19 cellular contexts compared by ENCODE assay signal in the genomic region with DNA sequence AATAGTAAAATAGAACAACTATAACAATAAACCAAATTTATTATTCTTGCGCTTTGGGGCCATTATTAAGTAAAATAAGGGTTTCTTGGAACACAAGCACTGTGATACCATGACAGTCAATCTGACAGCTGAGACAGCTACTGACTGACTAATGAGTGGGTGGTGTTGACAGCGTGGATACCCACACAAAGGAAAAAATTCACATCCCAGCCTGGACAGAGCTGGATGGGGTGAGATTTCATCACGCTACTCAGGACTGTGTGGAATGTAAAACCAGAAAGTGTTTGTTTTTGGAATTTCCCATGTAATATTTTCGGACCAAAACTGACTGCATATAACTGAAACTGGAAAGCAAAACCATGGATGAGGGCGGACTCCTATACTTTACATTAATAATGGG. TPM values are rescaled to one million over a fixed set of nuclear protein-coding genes. Genes with fewer than 3 reads are reported as not detected.
A peak's percentile ranks its signal among the peaks of the same experiment; 100 is the strongest.
DNase-seq lines count a peak whose midpoint lies in the region; ATAC-seq and TF ChIP-seq lines count a peak whose summit lies in the region.
"Had no signal": no experiment of that assay in that cellular context is flagged by ENCODE, and none has a peak within 500 bp of the region (broad histone marks: within the 10 kb centered on the region; RNA-seq: fewer than 3 reads in every experiment).

No MANE protein-coding gene starts in this region.

- no peak overlapping the region for H3K4me3 ChIP-seq in AG10803 (ENCODE audit: low read length)
- no peak overlapping the region for H3K4me3 ChIP-seq in RWPE2 (ENCODE audit: severe bottlenecking)
- no peak overlapping the region for H3K4me3 ChIP-seq in fibroblast of pulmonary artery (replicated peaks; ENCODE audit: low read depth, low read length)
- H3K4me3 ChIP-seq in sigmoid colon: no peak overlapping the region
- H3K4me3 ChIP-seq in body of pancreas: no peak overlapping the region
- H3K4me3 ChIP-seq: esophagus muscularis mucosa, hepatocyte had no signal

- DNase-seq in AG10803 (ENCODE audit: low read depth) (peak; percentile 70), RWPE2 (ENCODE audit: low spot score) (no peak), fibroblast of pulmonary artery (ENCODE audit: low read depth) (peak; percentile 70), sigmoid colon (no peak), NCI-H1092 (lab: John Stamatoyannopoulos, UW) (no peak), body of pancreas (no peak), cortex of kidney (lab: John Stamatoyannopoulos, UW) (no peak), GM19240 (ENCODE audit: insufficient read length, low spot score) (no peak)
- DNase-seq: GDM1; left colon; NCI-H1436 treated with DMSO at 0.1 percent for 48 hours; NCI-H345; stimulated activated naive CD4-positive, alpha-beta T cell had no signal

- TF ChIP-seq CTCF in AG10803 (conservative IDR thresholded peaks at IDR 0.05; ENCODE audit: low read length): no peak
- TF ChIP-seq CTCF in RWPE2 (IDR thresholded peaks at IDR 0.05; ENCODE audit: poor library complexity, severe bottlenecking): no peak
- TF ChIP-seq CTCF in fibroblast of pulmonary artery (IDR thresholded peaks at IDR 0.05; ENCODE audit: low read length, missing control alignments): no peak
- no peak for TF ChIP-seq CTCF in sigmoid colon (IDR thresholded peaks at IDR 0.05)
- no peak for TF ChIP-seq CTCF in body of pancreas (IDR thresholded peaks at IDR 0.05)

- H3K4me1 ChIP-seq in RWPE2 (ENCODE audit: insufficient read depth, poor library complexity, severe bottlenecking) (peaks cover 12% of the 10 kb centered on the region), sigmoid colon (peaks cover 0 to 85% (median 82%) of the 10 kb centered on the region in 4 donors), body of pancreas (peaks cover 21% of the 10 kb centered on the region)
- H3K4me1 ChIP-seq: parathyroid adenoma had no signal

- ATAC-seq in RWPE2 (ENCODE audit: low read depth): peak; percentile 54; the same call in 2 of the 3 replicates
- ATAC-seq in body of pancreas: no peak
- ATAC-seq: activated CD4-positive, CD25-positive, alpha-beta regulatory T cell treated with anti-CD3 and anti-CD28 coated beads, Interleukin-2, amount 50 U/mL, for 24 hours; left colon had no signal

- H3K27me3 ChIP-seq in RWPE2 (ENCODE audit: insufficient read depth, poor library complexity, severe bottlenecking) (no peaks in the 10 kb centered on the region), sigmoid colon (no peaks in the 10 kb centered on the region), body of pancreas (no peaks in the 10 kb centered on the region)
- H3K27me3 ChIP-seq: esophagus muscularis mucosa, hepatocyte had no signal

- WGBS in sigmoid colon, 2 donors: 71 to 74% methylated on average over 5 of the region's 5 CpGs
- WGBS in body of pancreas, 2 donors: 60 to 65% methylated on average over 5 of the region's 5 CpGs

- TF ChIP-seq EP300 in sigmoid colon (IDR thresholded peaks at IDR 0.05): no peak

- H3K27ac ChIP-seq in RWPE2 (ENCODE audit: poor library complexity, severe bottlenecking) (no peak overlapping the region), sigmoid colon (peak overlapping the region in 3 of 4 donors; percentile 25 to 79 (median 72)), body of pancreas (peak overlapping the region in 1 of 4 donors; percentile 2)
- H3K27ac ChIP-seq: hepatocyte, parathyroid adenoma, RWPE1 had no signal

- no peak for TF ChIP-seq POLR2A in sigmoid colon (IDR thresholded peaks at IDR 0.05)
- no peak for TF ChIP-seq POLR2A in body of pancreas (IDR thresholded peaks at IDR 0.05)

- H3K9me3 ChIP-seq in RWPE2 (ENCODE audit: severe bottlenecking) (no peaks in the 10 kb centered on the region), sigmoid colon (no peaks in the 10 kb centered on the region), body of pancreas (no peaks in the 10 kb centered on the region)
- H3K9me3 ChIP-seq: esophagus muscularis mucosa had no signal

- intact Hi-C loops in sigmoid colon (cut with DNase I): no loop called here
- intact Hi-C loops in body of pancreas (cut with DNase I): no loop called here

- H3K36me3 ChIP-seq in RWPE2 (ENCODE audit: low read depth) (peaks cover 26% of the 10 kb centered on the region), sigmoid colon (no peaks in the 10 kb centered on the region), body of pancreas (replicated peaks in 1 of 2; ENCODE audit: insufficient read depth in 1 of 2, low read depth in 2 of 2) (no peaks in the 10 kb centered on the region)
- H3K36me3 ChIP-seq: esophagus muscularis mucosa had no signal

RNA-seq across cellular contexts. Expression of a gene that starts 48.8 kb away (rescaled TPM):
- total RNA-seq in sigmoid colon (100 to 1,000 TPM; 474 to 834 (median 779) TPM), body of pancreas (1,000 to 10,000 TPM in 1 of 2 donors, 100 to 1,000 TPM in 1; 758 to 1,249 TPM)
- polyA plus RNA-seq in sigmoid colon: 100 to 1,000 TPM in 1 of 3 donors, 10 to 100 TPM in 2; 29.8 to 199 (median 46.2) TPM
- total RNA-seq: T-helper 1 cell treated with Interleukin-12 subunit alpha and Interleukin-12 subunit beta and Interleukin-4 antibody, amounts not matched to agents 30 ng/mL and 1 ng/mL, for 36 hours had no signal

Comparison
In these comparisons a context has a peak if more than half of its experiments do, and no peak if none do; other contexts are left out.
1. DNase-seq: peak in AG10803 (single experiment) and fibroblast of pulmonary artery (single experiment); none in RWPE2 (single experiment), sigmoid colon (single experiment), NCI-H1092 (single experiment), body of pancreas (0 of 4), cortex of kidney (single experiment) and GM19240 (single experiment).